18 cellular contexts compared by ENCODE assay signal in genomic region chr12:15706010-15706676, GRCh38.
DNase-seq lines count a peak whose midpoint lies in the region; ATAC-seq and TF ChIP-seq lines count a peak whose summit lies in the region.
"Had no signal": no experiment of that assay in that cellular context is flagged by ENCODE, and none has a peak within 500 bp of the region (broad histone marks: within the 10 kb centered on the region; RNA-seq: fewer than 3 reads in every experiment).

No MANE protein-coding gene starts in this region.

- H3K27me3 Mint-ChIP-seq in GM23338 (ENCODE audit: insufficient read depth, low read depth, poor library complexity) = no peaks in the 10 kb centered on the region
- H3K27me3 Mint-ChIP-seq: T-cell had no signal

- peak; percentile 68 for DNase-seq in GM23338 (ENCODE audit: low spot score)
- DNase-seq in amniotic epithelial cell (ENCODE audit: low read depth) = peak; percentile 70
- DNase-seq in mesendoderm = peak; percentile 45
- no peak for DNase-seq in HPDE6-E6E7 (ENCODE audit: extremely low spot score)
- no peak for DNase-seq in Karpas-422
- no peak for DNase-seq in activated gamma-delta T cell (lab: John Stamatoyannopoulos, UW)
- DNase-seq: activated CD4-positive, alpha-beta memory T cell treated with anti-CD3 and anti-CD28 coated beads for 36 hours; activated naive CD8-positive, alpha-beta T cell treated with anti-CD3 and anti-CD28 coated beads for 36 hours; activated T-cell treated with anti-CD3 and anti-CD28 coated beads, Interleukin-2, amount 50 U/mL, for 4 hours; COR-L47; NCI-H2171; SHP77; stimulated activated CD4-positive, alpha-beta T cell treated with anti-CD3 and anti-CD28 coated beads, Interleukin-1b, Interleukin-23, amount 100 ng/mL, for 48 hours; T-cell had no signal

- H2BK5ac ChIP-seq in mesendoderm (ENCODE audit: low read length) = no peak overlapping the region

- H3K9me2 ChIP-seq in GM23338 (ENCODE audit: insufficient read depth) (no peaks in the 10 kb centered on the region), Karpas-422 (replicated peaks; ENCODE audit: insufficient read depth, low read length) (no peaks in the 10 kb centered on the region)

- H2BK120ac ChIP-seq in mesendoderm (ENCODE audit: low read depth, low read length) = no peak overlapping the region

- H3F3A ChIP-seq in GM23338 (replicated peaks; ENCODE audit: low read depth) = no peaks in the 10 kb centered on the region

- WGBS in mesendoderm (ENCODE audit: extremely low coverage, insufficient coverage, low lambda C conversion rate) = no CpG with 5 or more reads among the region's 4 CpGs

- H4K8ac ChIP-seq in mesendoderm (ENCODE audit: low read depth, low read length) = no peak overlapping the region

- H3K79me1 ChIP-seq in mesendoderm (ENCODE audit: low read length) = no peaks in the 10 kb centered on the region

- no peaks in the 10 kb centered on the region for H3K36me3 ChIP-seq in GM23338 (ENCODE audit: insufficient read depth)
- no peaks in the 10 kb centered on the region for H3K36me3 ChIP-seq in mesendoderm (ENCODE audit: control insufficient read depth, insufficient read depth, low read length)
- H3K36me3 ChIP-seq in Karpas-422 (ENCODE audit: insufficient read depth, low read length) = no peaks in the 10 kb centered on the region
- H3K36me3 ChIP-seq: breast epithelium, neutrophil had no signal

- no peak overlapping the region for H3K18ac ChIP-seq in mesendoderm (ENCODE audit: low read length)

- no peak overlapping the region for H3K56ac ChIP-seq in mesendoderm (ENCODE audit: low read length)

- H3K27me3 ChIP-seq in GM23338 (ENCODE audit: insufficient read depth) (no peaks in the 10 kb centered on the region), mesendoderm (ENCODE audit: insufficient read depth, low read length, poor library complexity) (no peaks in the 10 kb centered on the region), Karpas-422 (ENCODE audit: low read length) (no peaks in the 10 kb centered on the region)
- H3K27me3 ChIP-seq: breast epithelium, neutrophil had no signal

- H3K4me1 Mint-ChIP-seq in GM23338 = peaks cover 19% of the 10 kb centered on the region

- H3K79me2 ChIP-seq in GM23338 (replicated peaks; ENCODE audit: insufficient read depth) (no peaks in the 10 kb centered on the region), mesendoderm (ENCODE audit: control insufficient read depth, insufficient read depth, low read length) (no peaks in the 10 kb centered on the region), Karpas-422 (ENCODE audit: low read length) (no peaks in the 10 kb centered on the region)

- no peak overlapping the region for H3K4ac ChIP-seq in mesendoderm (ENCODE audit: low read depth, low read length)

- no peak overlapping the region for H3K23ac ChIP-seq in mesendoderm (ENCODE audit: low read length)

- H3K9ac ChIP-seq in mesendoderm (ENCODE audit: low read length) (no peak overlapping the region), Karpas-422 (ENCODE audit: low read length) (no peak overlapping the region)

- no peak overlapping the region for H4K5ac ChIP-seq in mesendoderm (ENCODE audit: low read length)

- H3K4me3 ChIP-seq in GM23338 (no peak overlapping the region), mesendoderm (ENCODE audit: low read length) (no peak overlapping the region), Karpas-422 (ENCODE audit: low read length) (no peak overlapping the region)
- H3K4me3 ChIP-seq: breast epithelium had no signal

- H3K4me2 ChIP-seq in GM23338 = no peak overlapping the region
- H3K4me2 ChIP-seq in mesendoderm (ENCODE audit: low read length) = no peak overlapping the region
- H3K4me2 ChIP-seq in Karpas-422 (ENCODE audit: low read depth, low read length, poor library complexity, severe bottlenecking) = no peak overlapping the region

- H2BK15ac ChIP-seq in mesendoderm (replicated peaks; ENCODE audit: low read depth) = no peak overlapping the region

- peak; percentile 98 for ATAC-seq in GM23338
- ATAC-seq: activated T-cell treated with anti-CD3 and anti-CD28 coated beads, Interleukin-2, amount 50 U/mL, for 4 hours; esophagus mucosa; T-cell had no signal

- no peaks in the 10 kb centered on the region for H3K36me3 Mint-ChIP-seq in GM23338 (ENCODE audit: low read depth)
- H3K36me3 Mint-ChIP-seq: activated CD4-positive, alpha-beta memory T cell treated with anti-CD3 and anti-CD28 coated beads for 36 hours; activated naive CD8-positive, alpha-beta T cell treated with anti-CD3 and anti-CD28 coated beads for 36 hours; T-cell had no signal

- no peaks in the 10 kb centered on the region for H3K9me3 Mint-ChIP-seq in GM23338
- H3K9me3 Mint-ChIP-seq: activated CD4-positive, alpha-beta memory T cell treated with anti-CD3 and anti-CD28 coated beads for 36 hours; activated naive CD8-positive, alpha-beta T cell treated with anti-CD3 and anti-CD28 coated beads for 36 hours; activated T-cell treated with anti-CD3 and anti-CD28 coated beads, Interleukin-2, amount 50 U/mL, for 4 hours; T-cell had no signal

- no peak for TF ChIP-seq CTCF in 22Rv1 (IDR thresholded peaks at IDR 0.05)
- no peak for TF ChIP-seq CTCF in GM23338 (conservative IDR thresholded peaks at IDR 0.05; ENCODE audit: low read depth in 2 of 2)

- H3K4me3 Mint-ChIP-seq in GM23338 = no peak overlapping the region
- H3K4me3 Mint-ChIP-seq: activated CD4-positive, alpha-beta memory T cell treated with anti-CD3 and anti-CD28 coated beads for 36 hours; activated naive CD8-positive, alpha-beta T cell treated with anti-CD3 and anti-CD28 coated beads for 36 hours; activated T-cell treated with anti-CD3 and anti-CD28 coated beads, Interleukin-2, amount 50 U/mL, for 4 hours; T-cell had no signal

- H3K27ac ChIP-seq in 22Rv1 (peak overlapping the region; percentile 35), GM23338 (ENCODE audit: low read depth) (no peak overlapping the region), mesendoderm (ENCODE audit: low read depth, low read length) (no peak overlapping the region), Karpas-422 (ENCODE audit: low read length) (no peak overlapping the region)
- H3K27ac ChIP-seq: breast epithelium, neutrophil had no signal

- no peak overlapping the region for H2AK5ac ChIP-seq in mesendoderm (ENCODE audit: low read length)

- H4K20me1 ChIP-seq in GM23338 (replicated peaks; ENCODE audit: insufficient read depth) (no peaks in the 10 kb centered on the region), Karpas-422 (ENCODE audit: insufficient read depth, low read depth, low read length) (no peaks in the 10 kb centered on the region)

- no peak overlapping the region for H3K27ac Mint-ChIP-seq in GM23338
- H3K27ac Mint-ChIP-seq: activated CD4-positive, alpha-beta memory T cell treated with anti-CD3 and anti-CD28 coated beads for 36 hours; activated naive CD8-positive, alpha-beta T cell treated with anti-CD3 and anti-CD28 coated beads for 36 hours; T-cell had no signal

- no peaks in the 10 kb centered on the region for H3K4me1 ChIP-seq in GM23338 (ENCODE audit: insufficient read depth)
- H3K4me1 ChIP-seq in mesendoderm (ENCODE audit: control insufficient read depth, low read depth, low read length) = no peaks in the 10 kb centered on the region
- no peaks in the 10 kb centered on the region for H3K4me1 ChIP-seq in Karpas-422 (ENCODE audit: low read length)

- no peak overlapping the region for H2AFZ ChIP-seq in GM23338
- H2AFZ ChIP-seq in Karpas-422 (ENCODE audit: low read length) = no peak overlapping the region

- no peaks in the 10 kb centered on the region for H3K9me3 ChIP-seq in Karpas-422 (ENCODE audit: low read length)
- H3K9me3 ChIP-seq: breast epithelium, neutrophil had no signal

TF ChIP-seq in GM23338, 12 proteins besides CTCF, POLR2A, EP300 and RAD21 (continues in another document):
- TF ChIP-seq, protein P1, sequence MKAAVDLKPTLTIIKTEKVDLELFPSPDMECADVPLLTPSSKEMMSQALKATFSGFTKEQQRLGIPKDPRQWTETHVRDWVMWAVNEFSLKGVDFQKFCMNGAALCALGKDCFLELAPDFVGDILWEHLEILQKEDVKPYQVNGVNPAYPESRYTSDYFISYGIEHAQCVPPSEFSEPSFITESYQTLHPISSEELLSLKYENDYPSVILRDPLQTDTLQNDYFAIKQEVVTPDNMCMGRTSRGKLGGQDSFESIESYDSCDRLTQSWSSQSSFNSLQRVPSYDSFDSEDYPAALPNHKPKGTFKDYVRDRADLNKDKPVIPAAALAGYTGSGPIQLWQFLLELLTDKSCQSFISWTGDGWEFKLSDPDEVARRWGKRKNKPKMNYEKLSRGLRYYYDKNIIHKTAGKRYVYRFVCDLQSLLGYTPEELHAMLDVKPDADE (IDR thresholded peaks at IDR 0.05) = no peak
- TF ChIP-seq EZH2phosphoT487 (IDR thresholded peaks at IDR 0.05; ENCODE audit: unreplicated experiment) = no peak

Comparison
In these comparisons a context has a peak if more than half of its experiments do, and no peak if none do; other contexts are left out.
1. DNase-seq: peak in GM23338 (single experiment), amniotic epithelial cell (single experiment) and mesendoderm (single experiment); none in HPDE6-E6E7 (single experiment), Karpas-422 (single experiment) and activated gamma-delta T cell (single experiment).